Comparison of ENCODE assay signal across 13 cellular contexts in genomic region chr13:46633416-46633815, GRCh38.
DNase-seq lines count a peak whose midpoint lies in the region; ATAC-seq, FAIRE-seq and TF ChIP-seq lines count a peak whose summit lies in the region.
"Had no signal": no experiment of that assay in that cellular context is flagged by ENCODE, and none has a peak within 500 bp of the region (broad histone marks: within the 10 kb centered on the region; RNA-seq: fewer than 3 reads in every experiment).

No MANE protein-coding gene starts in this region.

- H3K9me3 ChIP-seq in kidney (ENCODE audit: control insufficient read depth in 1 of 2, low read length in 2 of 2): no peaks in the 10 kb centered on the region
- H3K9me3 ChIP-seq: left lung, sigmoid colon had no signal

- peak; percentile 83 for FAIRE-seq in RCC 7860 (lab: Jason Lieb, UNC)
- FAIRE-seq in kidney (lab: Jason Lieb, UNC): no peak
- FAIRE-seq: H1 had no signal

- H3K9me3 Mint-ChIP-seq in osteocyte (ENCODE audit: unreplicated experiment): peaks cover 4% of the 10 kb centered on the region
- H3K9me3 Mint-ChIP-seq in natural killer cell treated with Interleukin-12 subunit alpha and Interleukin-12 subunit beta and Interleukin-15 and Interleukin-18, amount 100 ng/mL, for 72 hours: no peaks in the 10 kb centered on the region
- H3K9me3 Mint-ChIP-seq in stimulated activated naive B cell treated with anti-CD40 and anti-IgM and Interleukin-4, amounts not matched to agents 10 μg/mL and 1 μg/mL and 100 μg/mL, for 72 hours: peaks cover 0 to 9% of the 10 kb centered on the region in 2 donors

- DNase-seq in EH (ENCODE audit: low read depth): peak; percentile 93
- peak; percentile 83 for DNase-seq in RCC 7860 (ENCODE audit: low spot score)
- peak; percentile 77 for DNase-seq in fibroblast of mammary gland (ENCODE audit: low read depth)
- DNase-seq in osteocyte (ENCODE audit: extremely low spot score, unreplicated experiment): no peak
- DNase-seq in DMS153 (lab: John Stamatoyannopoulos, UW): no peak
- no peak for DNase-seq in kidney
- DNase-seq in natural killer cell treated with Interleukin-12 subunit alpha and Interleukin-12 subunit beta and Interleukin-15 and Interleukin-18, amount 100 ng/mL, for 72 hours (ENCODE audit: low spot score): no peak
- no peak for DNase-seq in stimulated activated naive B cell treated with anti-CD40 and anti-IgM and Interleukin-4, amounts not matched to agents 10 μg/mL and 1 μg/mL and 100 μg/mL, for 72 hours
- DNase-seq: left lung, NCI-H1436, sigmoid colon had no signal

- no peak overlapping the region for H3K9ac ChIP-seq in kidney (ENCODE audit: low read length in 2 of 2)

- H3K4me1 Mint-ChIP-seq in osteocyte (ENCODE audit: unreplicated experiment): peaks cover 38% of the 10 kb centered on the region
- H3K4me1 Mint-ChIP-seq in natural killer cell treated with Interleukin-12 subunit alpha and Interleukin-12 subunit beta and Interleukin-15 and Interleukin-18, amount 100 ng/mL, for 72 hours (ENCODE audit: low read depth in 2 of 2): peaks cover 47 to 52% of the 10 kb centered on the region in 2 donors
- peaks cover 56 to 80% of the 10 kb centered on the region in 2 donors for H3K4me1 Mint-ChIP-seq in stimulated activated naive B cell treated with anti-CD40 and anti-IgM and Interleukin-4, amounts not matched to agents 10 μg/mL and 1 μg/mL and 100 μg/mL, for 72 hours

- ATAC-seq in natural killer cell treated with Interleukin-12 subunit alpha and Interleukin-12 subunit beta and Interleukin-15 and Interleukin-18, amount 100 ng/mL, for 72 hours: no peak
- ATAC-seq in stimulated activated naive B cell treated with anti-CD40 and anti-IgM and Interleukin-4, amounts not matched to agents 10 μg/mL and 1 μg/mL and 100 μg/mL, for 72 hours (replicated peaks): no peak
- ATAC-seq: left lung had no signal

- peaks cover 23 to 24% of the 10 kb centered on the region in 2 donors for H3K4me1 ChIP-seq in kidney (ENCODE audit: control insufficient read depth in 1 of 2, insufficient read depth in 1 of 2, low read depth in 1 of 2, low read length in 2 of 2)

- peak overlapping the region in 1 of 2 donors; percentile 42 for H3K27ac ChIP-seq in kidney (ENCODE audit: low read depth in 2 of 2, low read length in 2 of 2)
- H3K27ac ChIP-seq: left lung, VCaP had no signal

- no peak for TF ChIP-seq CTCF in fibroblast of mammary gland (conservative IDR thresholded peaks at IDR 0.05; ENCODE audit: control insufficient read depth, insufficient read depth, low read depth, low read length)
- no peak for TF ChIP-seq CTCF in osteocyte (IDR thresholded peaks at IDR 0.05)
- TF ChIP-seq CTCF in kidney (IDR thresholded peaks at IDR 0.05; ENCODE audit: borderline replicate concordance, extremely low read depth, insufficient read depth): no peak

- H3K36me3 ChIP-seq in kidney (ENCODE audit: control insufficient read depth in 1 of 2, insufficient read depth in 2 of 2, low read length in 2 of 2): no peaks in the 10 kb centered on the region
- H3K36me3 ChIP-seq: left lung, sigmoid colon had no signal

- H3K27me3 Mint-ChIP-seq in osteocyte (ENCODE audit: unreplicated experiment): no peaks in the 10 kb centered on the region
- no peaks in the 10 kb centered on the region for H3K27me3 Mint-ChIP-seq in natural killer cell treated with Interleukin-12 subunit alpha and Interleukin-12 subunit beta and Interleukin-15 and Interleukin-18, amount 100 ng/mL, for 72 hours
- no peaks in the 10 kb centered on the region for H3K27me3 Mint-ChIP-seq in stimulated activated naive B cell treated with anti-CD40 and anti-IgM and Interleukin-4, amounts not matched to agents 10 μg/mL and 1 μg/mL and 100 μg/mL, for 72 hours

- intact Hi-C loops in kidney (cut with DNase I): no loop called here

- no peak overlapping the region for H3K4me3 ChIP-seq in fibroblast of mammary gland (ENCODE audit: control insufficient read depth, low read depth, low read length)
- H3K4me3 ChIP-seq in kidney (ENCODE audit: low read length in 2 of 2): no peak overlapping the region
- H3K4me3 ChIP-seq: left lung, sigmoid colon had no signal

- peaks cover 7% of the 10 kb centered on the region for H3K36me3 Mint-ChIP-seq in osteocyte (ENCODE audit: unreplicated experiment)
- no peaks in the 10 kb centered on the region for H3K36me3 Mint-ChIP-seq in natural killer cell treated with Interleukin-12 subunit alpha and Interleukin-12 subunit beta and Interleukin-15 and Interleukin-18, amount 100 ng/mL, for 72 hours
- peaks cover 22 to 36% of the 10 kb centered on the region in 2 donors for H3K36me3 Mint-ChIP-seq in stimulated activated naive B cell treated with anti-CD40 and anti-IgM and Interleukin-4, amounts not matched to agents 10 μg/mL and 1 μg/mL and 100 μg/mL, for 72 hours

- H3K27ac Mint-ChIP-seq in osteocyte (ENCODE audit: unreplicated experiment): peak overlapping the region; percentile 49
- H3K27ac Mint-ChIP-seq in natural killer cell treated with Interleukin-12 subunit alpha and Interleukin-12 subunit beta and Interleukin-15 and Interleukin-18, amount 100 ng/mL, for 72 hours: no peak overlapping the region
- no peak overlapping the region for H3K27ac Mint-ChIP-seq in stimulated activated naive B cell treated with anti-CD40 and anti-IgM and Interleukin-4, amounts not matched to agents 10 μg/mL and 1 μg/mL and 100 μg/mL, for 72 hours

- no peak overlapping the region for H3K4me3 Mint-ChIP-seq in osteocyte (ENCODE audit: unreplicated experiment)
- no peak overlapping the region for H3K4me3 Mint-ChIP-seq in natural killer cell treated with Interleukin-12 subunit alpha and Interleukin-12 subunit beta and Interleukin-15 and Interleukin-18, amount 100 ng/mL, for 72 hours
- no peak overlapping the region for H3K4me3 Mint-ChIP-seq in stimulated activated naive B cell treated with anti-CD40 and anti-IgM and Interleukin-4, amounts not matched to agents 10 μg/mL and 1 μg/mL and 100 μg/mL, for 72 hours

Comparison
In these comparisons a context has a peak if more than half of its experiments do, and no peak if none do; other contexts are left out.
1. DNase-seq: peak in EH (single experiment), RCC 7860 (single experiment) and fibroblast of mammary gland (single experiment); none in osteocyte (single experiment), DMS153 (single experiment), kidney (single experiment), natural killer cell treated with Interleukin-12 subunit alpha and Interleukin-12 subunit beta and Interleukin-15 and Interleukin-18, amount 100 ng/mL, for 72 hours (single experiment) and stimulated activated naive B cell treated with anti-CD40 and anti-IgM and Interleukin-4, amounts not matched to agents 10 μg/mL and 1 μg/mL and 100 μg/mL, for 72 hours (single experiment).